In genomic region chr6:125711013-125711675, GRCh38 we compare ENCODE assay signal across 35 cellular contexts. TPM values are rescaled to one million over a fixed set of nuclear protein-coding genes. Genes with fewer than 3 reads are reported as not detected.
"Had no signal": no experiment of that assay in that cellular context is flagged by ENCODE, and none has a peak within 500 bp of the region (broad histone marks: within the 10 kb centered on the region; RNA-seq: fewer than 3 reads in every experiment).

No MANE protein-coding gene starts in this region.

- H3K9me3 Mint-ChIP-seq: activated CD4-positive, alpha-beta memory T cell treated with anti-CD3 and anti-CD28 coated beads, Interleukin-2, amount 10 ng/mL, durations not matched to agents 7 days and 5 days; activated naive CD4-positive, alpha-beta T cell treated with anti-CD3 and anti-CD28 coated beads, Interleukin-2, amount 10 ng/mL, durations not matched to agents 7 days and 5 days; activated T-helper 2 cell treated with anti-CD3 and anti-CD28 coated beads, Interferon-gamma antibody, Interleukin-2, Interleukin-4, amounts not matched to agents 10 μg/mL and 5 μg/mL and 100 μg/mL, durations not matched to agents 14 hours and 24 hours and 36 hours; T-helper 1 cell treated with Interleukin-12 subunit alpha and Interleukin-12 subunit beta and Interleukin-4 antibody, amounts not matched to agents 30 μg/mL and 1 μg/mL, for 36 hours; T-helper 2 cell treated with Interferon-gamma antibody and Interleukin-4, amounts not matched to agents 5 μg/mL and 100 μg/mL, for 36 hours had no signal

- H3K27ac Mint-ChIP-seq: activated CD4-positive, alpha-beta memory T cell treated with anti-CD3 and anti-CD28 coated beads, Interleukin-2, amount 10 ng/mL, durations not matched to agents 7 days and 5 days; activated CD4-positive, alpha-beta T cell treated with anti-CD3 and anti-CD28 coated beads for 36 hours; activated CD4-positive, alpha-beta T cell treated with anti-CD3 and anti-CD28 coated beads, Interleukin-2, amount 10 ng/mL, durations not matched to agents 7 days and 5 days; activated CD8-positive, alpha-beta memory T cell treated with anti-CD3 and anti-CD28 coated beads, Interleukin-2, amount 10 ng/mL, durations not matched to agents 7 days and 5 days; activated CD8-positive, alpha-beta T cell treated with anti-CD3 and anti-CD28 coated beads, Interleukin-2, amount 10 ng/mL, durations not matched to agents 7 days and 5 days; activated naive CD4-positive, alpha-beta T cell treated with anti-CD3 and anti-CD28 coated beads, Interleukin-2, amount 10 ng/mL, durations not matched to agents 7 days and 5 days; activated naive CD4-positive, alpha-beta T cell treated with anti-CD3 and anti-CD28 coated beads, Interleukin-2, amount 50 U/mL, for 24 hours; activated naive CD8-positive, alpha-beta T cell; activated naive CD8-positive, alpha-beta T cell treated with anti-CD3 and anti-CD28 coated beads, Interleukin-2, amount 10 ng/mL, durations not matched to agents 7 days and 5 days; activated naive CD8-positive, alpha-beta T cell treated with anti-CD3 and anti-CD28 coated beads, Interleukin-2, amount 50 U/mL, for 24 hours; activated T-cell treated with anti-CD3 and anti-CD28 coated beads, Interleukin-2, amount 50 U/mL, for 24 hours; activated T-helper 2 cell treated with anti-CD3 and anti-CD28 coated beads, Interferon-gamma antibody, Interleukin-2, Interleukin-4, amounts not matched to agents 10 μg/mL and 5 μg/mL and 100 μg/mL, durations not matched to agents 14 hours and 24 hours and 36 hours; brain; T-helper 1 cell treated with Interleukin-12 subunit alpha and Interleukin-12 subunit beta and Interleukin-4 antibody, amounts not matched to agents 30 μg/mL and 1 μg/mL, for 36 hours; T-helper 2 cell treated with Interferon-gamma antibody and Interleukin-4, amounts not matched to agents 5 μg/mL and 100 μg/mL, for 36 hours had no signal

- H3K36me3 ChIP-seq: ascending aorta, cardiac muscle cell had no signal

- H3K27ac ChIP-seq: ascending aorta, cardiac muscle cell, VCaP had no signal

- DNase-seq: activated CD4-positive, alpha-beta memory T cell treated with anti-CD3 and anti-CD28 coated beads, Interleukin-2, amount 10 ng/mL, durations not matched to agents 7 days and 5 days; activated CD4-positive, alpha-beta T cell treated with anti-CD3 and anti-CD28 coated beads for 1 hour; activated CD4-positive, alpha-beta T cell treated with anti-CD3 and anti-CD28 coated beads for 36 hours; activated CD4-positive, alpha-beta T cell treated with anti-CD3 and anti-CD28 coated beads for 48 hours; activated CD4-positive, alpha-beta T cell treated with anti-CD3 and anti-CD28 coated beads, Interleukin-2, amount 10 ng/mL, durations not matched to agents 7 days and 5 days; activated CD4-positive, alpha-beta T cell treated with anti-CD3 and anti-CD28 coated beads, Interleukin-2, amount 50 U/mL, for 48 hours; activated CD4-positive, CD25-positive, alpha-beta regulatory T cell; activated CD8-positive, alpha-beta memory T cell treated with anti-CD3 and anti-CD28 coated beads for 24 hours; activated CD8-positive, alpha-beta memory T cell treated with anti-CD3 and anti-CD28 coated beads, Interleukin-2, amount 10 ng/mL, durations not matched to agents 7 days and 5 days; activated CD8-positive, alpha-beta memory T cell treated with anti-CD3 and anti-CD28 coated beads, Interleukin-2, amount 50 U/mL, for 48 hours; activated CD8-positive, alpha-beta T cell treated with anti-CD3 and anti-CD28 coated beads, Interleukin-2, amount 10 ng/mL, durations not matched to agents 7 days and 5 days; activated effector memory CD4-positive, alpha-beta T cell treated with Interleukin-2 at 50 U/mL for 16 hours; activated gamma-delta T cell; activated naive CD4-positive, alpha-beta T cell treated with anti-CD3 and anti-CD28 coated beads, Interleukin-2, amount 10 ng/mL, durations not matched to agents 7 days and 5 days; activated naive CD4-positive, alpha-beta T cell treated with Interleukin-2 at 50 U/mL for 16 hours; activated naive CD8-positive, alpha-beta T cell treated with anti-CD3 and anti-CD28 coated beads, Interleukin-2, amount 10 ng/mL, durations not matched to agents 7 days and 5 days; activated naive CD8-positive, alpha-beta T cell treated with anti-CD3 and anti-CD28 coated beads, Interleukin-2, amount 50 U/mL, for 24 hours; activated T-cell treated with anti-CD3 and anti-CD28 coated beads, Interleukin-2, amount 50 U/mL, for 24 hours; activated T-cell treated with anti-CD3 and anti-CD28 coated beads, Interleukin-2, amount 50 U/mL, for 48 hours; amygdala; anterior cingulate cortex; caudate nucleus; T-helper 2 cell; T-helper 9 cell had no signal

- ATAC-seq: activated CD4-positive, alpha-beta T cell treated with anti-CD3 and anti-CD28 coated beads for 36 hours; activated CD4-positive, CD25-positive, alpha-beta regulatory T cell treated with anti-CD3 and anti-CD28 coated beads, Interleukin-2, amount 50 U/mL, for 24 hours; activated CD8-positive, alpha-beta memory T cell treated with anti-CD3 and anti-CD28 coated beads, Interleukin-2, amount 10 ng/mL, durations not matched to agents 7 days and 5 days; activated CD8-positive, alpha-beta T cell treated with anti-CD3 and anti-CD28 coated beads, Interleukin-2, amount 10 ng/mL, durations not matched to agents 7 days and 5 days; activated naive CD8-positive, alpha-beta T cell treated with anti-CD3 and anti-CD28 coated beads, Interleukin-2, amount 50 U/mL, for 24 hours had no signal

- H3K4me1 ChIP-seq: ascending aorta had no signal

- H3K4me3 Mint-ChIP-seq: activated CD4-positive, alpha-beta memory T cell treated with anti-CD3 and anti-CD28 coated beads, Interleukin-2, amount 10 ng/mL, durations not matched to agents 7 days and 5 days; activated CD4-positive, alpha-beta T cell treated with anti-CD3 and anti-CD28 coated beads for 36 hours; activated CD4-positive, alpha-beta T cell treated with anti-CD3 and anti-CD28 coated beads, Interleukin-2, amount 10 ng/mL, durations not matched to agents 7 days and 5 days; activated CD8-positive, alpha-beta memory T cell treated with anti-CD3 and anti-CD28 coated beads, Interleukin-2, amount 10 ng/mL, durations not matched to agents 7 days and 5 days; activated CD8-positive, alpha-beta T cell treated with anti-CD3 and anti-CD28 coated beads, Interleukin-2, amount 10 ng/mL, durations not matched to agents 7 days and 5 days; activated naive CD4-positive, alpha-beta T cell treated with anti-CD3 and anti-CD28 coated beads, Interleukin-2, amount 10 ng/mL, durations not matched to agents 7 days and 5 days; activated naive CD4-positive, alpha-beta T cell treated with anti-CD3 and anti-CD28 coated beads, Interleukin-2, amount 50 U/mL, for 24 hours; activated naive CD8-positive, alpha-beta T cell; activated naive CD8-positive, alpha-beta T cell treated with anti-CD3 and anti-CD28 coated beads, Interleukin-2, amount 10 ng/mL, durations not matched to agents 7 days and 5 days; activated naive CD8-positive, alpha-beta T cell treated with anti-CD3 and anti-CD28 coated beads, Interleukin-2, amount 50 U/mL, for 24 hours; activated T-cell treated with anti-CD3 and anti-CD28 coated beads, Interleukin-2, amount 50 U/mL, for 24 hours; brain; T-helper 1 cell treated with Interleukin-12 subunit alpha and Interleukin-12 subunit beta and Interleukin-4 antibody, amounts not matched to agents 30 μg/mL and 1 μg/mL, for 36 hours; T-helper 2 cell treated with Interferon-gamma antibody and Interleukin-4, amounts not matched to agents 5 μg/mL and 100 μg/mL, for 36 hours had no signal

- H3K4me3 ChIP-seq: ascending aorta, cardiac muscle cell had no signal

- H3K27me3 Mint-ChIP-seq: activated CD4-positive, alpha-beta memory T cell treated with anti-CD3 and anti-CD28 coated beads, Interleukin-2, amount 10 ng/mL, durations not matched to agents 7 days and 5 days; activated CD4-positive, alpha-beta T cell treated with anti-CD3 and anti-CD28 coated beads, Interleukin-2, amount 10 ng/mL, durations not matched to agents 7 days and 5 days; activated naive CD4-positive, alpha-beta T cell treated with anti-CD3 and anti-CD28 coated beads, Interleukin-2, amount 10 ng/mL, durations not matched to agents 7 days and 5 days; activated naive CD4-positive, alpha-beta T cell treated with anti-CD3 and anti-CD28 coated beads, Interleukin-2, amount 50 U/mL, for 24 hours; activated naive CD8-positive, alpha-beta T cell; activated naive CD8-positive, alpha-beta T cell treated with anti-CD3 and anti-CD28 coated beads, Interleukin-2, amount 10 ng/mL, durations not matched to agents 7 days and 5 days; activated T-cell treated with anti-CD3 and anti-CD28 coated beads, Interleukin-2, amount 50 U/mL, for 24 hours had no signal

- H3K36me3 Mint-ChIP-seq: activated CD8-positive, alpha-beta memory T cell treated with anti-CD3 and anti-CD28 coated beads, Interleukin-2, amount 10 ng/mL, durations not matched to agents 7 days and 5 days; activated naive CD4-positive, alpha-beta T cell treated with anti-CD3 and anti-CD28 coated beads, Interleukin-2, amount 10 ng/mL, durations not matched to agents 7 days and 5 days; activated naive CD4-positive, alpha-beta T cell treated with anti-CD3 and anti-CD28 coated beads, Interleukin-2, amount 50 U/mL, for 24 hours; brain had no signal

RNA-seq across cellular contexts. Expression of gene HEY2, which starts 38.3 kb away (rescaled TPM):
- total RNA-seq: activated CD4-positive, alpha-beta memory T cell treated with anti-CD3 and anti-CD28 coated beads, Interleukin-2, amount 10 ng/mL, durations not matched to agents 7 days and 5 days; activated CD4-positive, alpha-beta T cell treated with anti-CD3 and anti-CD28 coated beads for 36 hours; activated CD4-positive, alpha-beta T cell treated with anti-CD3 and anti-CD28 coated beads, Interleukin-2, amount 10 ng/mL, durations not matched to agents 7 days and 5 days; activated CD8-positive, alpha-beta memory T cell treated with anti-CD3 and anti-CD28 coated beads, Interleukin-2, amount 10 ng/mL, durations not matched to agents 7 days and 5 days; activated CD8-positive, alpha-beta T cell treated with anti-CD3 and anti-CD28 coated beads, Interleukin-2, amount 10 ng/mL, durations not matched to agents 7 days and 5 days; activated T-helper 2 cell treated with anti-CD3 and anti-CD28 coated beads, Interferon-gamma antibody, Interleukin-2, Interleukin-4, amounts not matched to agents 10 μg/mL and 5 μg/mL and 100 μg/mL, durations not matched to agents 14 hours and 24 hours and 36 hours; bronchial epithelial cell had no signal
